8 cellular contexts compared by ENCODE assay signal in genomic region chr7:26376208-26376917, GRCh38.
DNase-seq lines count a peak whose midpoint lies in the region; ATAC-seq and TF ChIP-seq lines count a peak whose summit lies in the region.

No MANE protein-coding gene starts in this region.

- DNase-seq in activated effector memory CD4-positive, alpha-beta T cell treated with anti-CD3 and anti-CD28 coated beads, Interleukin-2, amount 50 U/mL, for 16 hours: peak; percentile 76
- no peak for DNase-seq in activated effector memory CD4-positive, alpha-beta T cell treated with Interleukin-2 at 50 U/mL for 16 hours
- DNase-seq in NCI-H345 (lab: John Stamatoyannopoulos, UW) (peak; percentile 78), heart left ventricle (peak in 3 of 5 donors; percentile 7 to 70 (median 21)), trophoblast cell (peak; percentile 18 to 52), epidermal melanocyte (ENCODE audit: insufficient read length, low spot score) (no peak)
- peak; percentile 60 to 62 for DNase-seq in activated T-cell treated with anti-CD3 and anti-CD28 coated beads, Interleukin-2, amount 50 U/mL, for 48 hours

- no peaks in the 10 kb centered on the region for H3K79me2 ChIP-seq in trophoblast cell (ENCODE audit: control insufficient read depth, insufficient read depth, low read length, poor library complexity)

- no peaks in the 10 kb centered on the region for H3K79me1 ChIP-seq in trophoblast cell (ENCODE audit: low read length)

- H3K36me3 ChIP-seq in heart left ventricle: peaks cover 0 to 18% (median 0%) of the 10 kb centered on the region in 9 donors
- H3K36me3 ChIP-seq in trophoblast cell (ENCODE audit: control insufficient read depth in 1 of 2, insufficient read depth in 2 of 2, low read length in 2 of 2): no peaks in the 10 kb centered on the region

- H3K9me3 ChIP-seq in heart left ventricle (no peaks in the 10 kb centered on the region), trophoblast cell (ENCODE audit: insufficient read depth, low read depth, low read length) (no peaks in the 10 kb centered on the region)

- peak overlapping the region; percentile 85 for H2AFZ ChIP-seq in trophoblast cell (ENCODE audit: insufficient read depth, low read length, poor library complexity)

- no peak overlapping the region for H4K91ac ChIP-seq in trophoblast cell (ENCODE audit: low read depth, low read length)

- H2BK5ac ChIP-seq in trophoblast cell (ENCODE audit: low read depth, low read length, poor library complexity): no peak overlapping the region

- ATAC-seq in HG03045 (IDR thresholded peaks at IDR 0.05; ENCODE audit: unreplicated experiment) (peak; percentile 39), heart left ventricle (peak in 3 of 4 donors; percentile 13 to 46 (median 34))

- no peak for TF ChIP-seq POLR2A in heart left ventricle (IDR thresholded peaks at IDR 0.05)

- H3K27me3 ChIP-seq in heart left ventricle (peaks cover 17 to 98% (median 75%) of the 10 kb centered on the region in 9 donors), trophoblast cell (ENCODE audit: insufficient read depth, low read length) (peaks cover 6% of the 10 kb centered on the region)

- H4K12ac ChIP-seq in trophoblast cell (ENCODE audit: low read depth, low read length): no peak overlapping the region

- peak overlapping the region; percentile 26 for H4K8ac ChIP-seq in trophoblast cell (ENCODE audit: low read depth, low read length)

- TF ChIP-seq CTCF in heart left ventricle (IDR thresholded peaks at IDR 0.05): no peak

- peak overlapping the region; percentile 30 for H3K9ac ChIP-seq in trophoblast cell (ENCODE audit: low read length)

- H3K4ac ChIP-seq in trophoblast cell (ENCODE audit: low read depth, low read length): no peak overlapping the region

- H3K4me1 ChIP-seq in heart left ventricle: peaks cover 0 to 16% (median 4%) of the 10 kb centered on the region in 12 donors
- H3K4me1 ChIP-seq in trophoblast cell (ENCODE audit: control insufficient read depth in 1 of 2, insufficient read depth in 2 of 2, low read length in 2 of 2): peaks cover 2 to 8% of the 10 kb centered on the region in 2 experiments

- H2AK5ac ChIP-seq in trophoblast cell (ENCODE audit: low read length): no peak overlapping the region

- H3K27ac ChIP-seq in heart left ventricle (no peak overlapping the region), trophoblast cell (ENCODE audit: low read depth, low read length) (no peak overlapping the region)

- H2BK120ac ChIP-seq in trophoblast cell (ENCODE audit: insufficient read depth, low read length, poor library complexity): peak overlapping the region; percentile 25

- peak overlapping the region; percentile 100 for H3K4me2 ChIP-seq in trophoblast cell (ENCODE audit: low read length)

- no peak overlapping the region for H3K14ac ChIP-seq in trophoblast cell (ENCODE audit: low read length)

- H3K18ac ChIP-seq in trophoblast cell (ENCODE audit: low read length): no peak overlapping the region

- intact Hi-C loops in heart left ventricle (cut with DNase I): loop anchor here in 4 of 10 donors (5.0 to 10.0 kb wide), 2 partner anchors 118 to 126 kb away; no protein-coding TSS in a partner anchor

- WGBS in heart left ventricle, 4 donors: 1 to 2% (median 2%) methylated on average over 60 to 80 of the region's 80 CpGs
- WGBS in trophoblast cell (ENCODE audit: extremely low coverage, insufficient coverage, insufficient read length): no CpG with 5 or more reads among the region's 80 CpGs

- H3K4me3 ChIP-seq in heart left ventricle (peak overlapping the region in 10 of 12 donors; percentile 14 to 56 (median 38)), trophoblast cell (ENCODE audit: low read depth, low read length) (peak overlapping the region; percentile 77)

- no peak overlapping the region for H3K23ac ChIP-seq in trophoblast cell (ENCODE audit: low read length)

- no peak overlapping the region for H2BK12ac ChIP-seq in trophoblast cell (ENCODE audit: low read length)

Comparison
In these comparisons a context has a peak if more than half of its experiments do, and no peak if none do; other contexts are left out.
1. DNase-seq: peak in activated effector memory CD4-positive, alpha-beta T cell treated with anti-CD3 and anti-CD28 coated beads, Interleukin-2, amount 50 U/mL, for 16 hours (single experiment), NCI-H345 (single experiment), activated T-cell treated with anti-CD3 and anti-CD28 coated beads, Interleukin-2, amount 50 U/mL, for 48 hours (2 of 2), heart left ventricle (3 of 5) and trophoblast cell (2 of 2); none in activated effector memory CD4-positive, alpha-beta T cell treated with Interleukin-2 at 50 U/mL for 16 hours (single experiment) and epidermal melanocyte (single experiment).